8 cellular contexts compared by ENCODE assay signal in the genomic region with DNA sequence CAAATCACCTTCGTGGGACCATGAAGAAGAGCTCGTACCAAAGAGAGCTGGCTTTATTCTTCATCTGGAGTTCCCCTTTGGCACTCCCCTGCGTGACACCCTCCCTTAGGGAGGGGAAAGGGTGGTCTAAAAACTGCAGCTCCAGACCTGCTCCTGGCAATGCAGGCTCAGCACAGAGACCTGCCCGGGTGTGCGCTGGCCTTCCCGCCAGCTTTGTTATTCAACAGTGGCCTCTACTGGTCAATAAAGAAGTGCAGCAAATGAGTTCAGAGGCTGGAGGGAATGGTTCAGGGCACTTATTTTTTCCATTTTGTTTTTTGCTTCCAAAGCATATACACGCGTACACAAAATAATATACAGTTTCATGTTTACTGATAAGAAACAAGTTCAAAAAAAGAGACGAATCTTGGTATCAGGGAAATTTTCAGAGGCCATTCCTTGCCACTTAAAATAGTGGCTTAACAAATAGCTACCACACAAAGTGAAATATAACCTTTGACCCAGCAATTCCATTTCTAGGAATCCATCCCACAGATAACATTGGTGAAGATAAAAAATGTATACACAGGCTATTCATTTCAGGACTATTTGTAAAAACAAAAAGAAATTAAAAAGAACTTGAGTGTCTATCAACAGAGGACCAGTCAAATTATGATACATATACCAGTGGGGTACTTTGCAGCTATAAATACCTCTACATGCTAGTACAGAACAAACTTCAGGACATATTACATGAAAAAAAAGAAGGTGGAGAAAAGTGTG. TPM values are rescaled to one million over a fixed set of nuclear protein-coding genes. Genes with fewer than 3 reads are reported as not detected.
DNase-seq lines count a peak whose midpoint lies in the region; ATAC-seq, FAIRE-seq and TF ChIP-seq lines count a peak whose summit lies in the region.

No MANE protein-coding gene starts in this region.

- H3K36me3 ChIP-seq in mammary epithelial cell (ENCODE audit: insufficient read depth, low read length) (no peaks in the 10 kb centered on the region), keratinocyte (ENCODE audit: control insufficient read depth in 2 of 2, extremely low read depth in 1 of 2, insufficient read depth in 2 of 2, low read length in 2 of 2) (peaks cover 6 to 11% of the 10 kb centered on the region in 2 experiments)

- no peak overlapping the region for H2AFZ ChIP-seq in mammary epithelial cell (ENCODE audit: low read depth, low read length)
- H2AFZ ChIP-seq in keratinocyte (ENCODE audit: control insufficient read depth, low read length) = no peak overlapping the region

- no peak overlapping the region for H3K27ac ChIP-seq in mammary epithelial cell (ENCODE audit: insufficient read depth, low read depth, low read length)
- H3K27ac ChIP-seq in keratinocyte (ENCODE audit: control insufficient read depth, insufficient read depth, low read length) = peak overlapping the region; percentile 42

- no peaks in the 10 kb centered on the region for H3K27me3 ChIP-seq in mammary epithelial cell (ENCODE audit: insufficient read depth, low read length)
- no peaks in the 10 kb centered on the region for H3K27me3 ChIP-seq in keratinocyte (ENCODE audit: control insufficient read depth, extremely low read depth, insufficient read depth, low read length)

- BruUV-seq in mammary epithelial cell (replicated peaks; lab: Mats Ljungman, UMichigan) = no TSS peak

- H3K4me2 ChIP-seq in mammary epithelial cell (ENCODE audit: insufficient read depth, low read depth, low read length) = peak overlapping the region; percentile 16
- H3K4me2 ChIP-seq in keratinocyte (ENCODE audit: control insufficient read depth, extremely low read depth, insufficient read depth, low read depth, low read length) = no peak overlapping the region

- TF ChIP-seq CTCF in mammary epithelial cell (conservative IDR thresholded peaks at IDR 0.05 in 1 of 2, IDR thresholded peaks at IDR 0.05 in 1 of 2; ENCODE audit: extremely low read depth in 1 of 2, insufficient read depth in 1 of 2, low read depth in 1 of 2, low read length in 2 of 2) (peak; percentile 71 to 82), keratinocyte (optimal IDR thresholded peaks at IDR 0.05 in 1 of 3, IDR thresholded peaks at IDR 0.05 in 1 of 3, conservative IDR thresholded peaks at IDR 0.05 in 1 of 3; ENCODE audit: extremely low read depth in 1 of 3, insufficient read depth in 2 of 3, low read length in 3 of 3) (peak; percentile 71 to 76 (median 72))

- H3K79me2 ChIP-seq in mammary epithelial cell (ENCODE audit: insufficient read depth, low read length) (peaks cover 96% of the 10 kb centered on the region), keratinocyte (ENCODE audit: control insufficient read depth, insufficient read depth, low read length) (peaks cover 88% of the 10 kb centered on the region)

- no peak overlapping the region for H3K9ac ChIP-seq in mammary epithelial cell (ENCODE audit: insufficient read depth, low read length)
- H3K9ac ChIP-seq in keratinocyte (ENCODE audit: control insufficient read depth, extremely low read depth, insufficient read depth, low read length) = no peak overlapping the region

- dilution Hi-C loops in mammary epithelial cell (cut with HindIII; ENCODE audit: low sequenced_read_pairs) = no loop called here
- dilution Hi-C loops in keratinocyte (cut with MboI; ENCODE audit: extremely low pct_ligation_motif_present, low sequenced_read_pairs) = no loop called here

- DNase-seq in COLO829 (ENCODE audit: low spot score) (peak; percentile 78), NCI-H1694 (lab: John Stamatoyannopoulos, UW) (peak; percentile 58), T-helper 9 cell (peak; percentile 31), mammary epithelial cell (peak; percentile 51), keratinocyte (ENCODE audit: low read depth, low spot score) (no peak)
- DNase-seq in stimulated activated CD4-positive, alpha-beta T cell treated with anti-CD3 and anti-CD28 coated beads, Interleukin-4, amount 100 ng/mL, for 4 hours = peak; percentile 28 to 37

- no peaks in the 10 kb centered on the region for H4K20me1 ChIP-seq in mammary epithelial cell (ENCODE audit: insufficient read depth, low read length)
- H4K20me1 ChIP-seq in keratinocyte (ENCODE audit: control insufficient read depth, extremely low read depth, insufficient read depth, low read length) = peaks cover 12% of the 10 kb centered on the region

- in situ Hi-C loops in mammary epithelial cell (cut with MboI; ENCODE audit: low sequenced_read_pairs in 2 of 2) = loop anchor here (5.0 to 10.0 kb wide), 2 partner anchors 141 to 286 kb away; no protein-coding TSS in a partner anchor

- intact Hi-C loops in mammary epithelial cell (cut with micrococcal nuclease) = loop anchor here (1.0 to 5.0 kb wide), 4 partner anchors 40 to 491 kb away; a partner anchor contains a TSS

- CTCF ChIA-PET in mammary epithelial cell (lab: Charles Lee; ENCODE audit: low non-redundant PET) = interaction anchor here (0.5 to 1.5 kb wide), 8 partner anchors 8 to 336 kb away, joined by 3 to 21 read pairs (median 4); a partner anchor contains a TSS

- FAIRE-seq in keratinocyte (lab: Jason Lieb, UNC) = no peak

- H3K4me1 ChIP-seq in mammary epithelial cell (ENCODE audit: insufficient read depth, low read length) (peaks cover 6% of the 10 kb centered on the region), keratinocyte (ENCODE audit: control insufficient read depth, extremely low read depth, insufficient read depth, low read length) (peaks cover 8% of the 10 kb centered on the region)

- H3K4me3 ChIP-seq in mammary epithelial cell (replicated peaks in 1 of 3; ENCODE audit: insufficient read depth in 1 of 3, low read depth in 2 of 3, low read length in 3 of 3) (no peak overlapping the region), keratinocyte (ENCODE audit: control insufficient read depth in 2 of 3, extremely low read depth in 1 of 3, insufficient read depth in 2 of 3, low read depth in 1 of 3, low read length in 3 of 3) (no peak overlapping the region)

- WGBS in mammary epithelial cell (ENCODE audit: low coverage, missing lambda C conversion rate) = 23% methylated on average over 9 of the region's 9 CpGs

- H3K9me1 ChIP-seq in keratinocyte (ENCODE audit: control insufficient read depth, extremely low read depth, insufficient read depth, low read length) = no peaks in the 10 kb centered on the region

- H3K9me3 ChIP-seq in mammary epithelial cell (replicated peaks; ENCODE audit: insufficient read depth, low read length) = no peaks in the 10 kb centered on the region
- no peaks in the 10 kb centered on the region for H3K9me3 ChIP-seq in keratinocyte (ENCODE audit: control insufficient read depth, low read depth, low read length)

- ATAC-seq in GM21737 (IDR thresholded peaks at IDR 0.05; ENCODE audit: unreplicated experiment) = peak; percentile 66
- ATAC-seq in GM21447 (IDR thresholded peaks at IDR 0.05; ENCODE audit: unreplicated experiment) = no peak

RNA-seq across cellular contexts. Expression of a gene that starts 8.2 kb away (rescaled TPM):
- total RNA-seq in mammary epithelial cell = 10 to 100 TPM; 85.7 to 93.1 TPM
- polyA plus RNA-seq in mammary epithelial cell = 82.0 TPM
- 82.4 TPM for polyA minus RNA-seq in mammary epithelial cell
- polyA plus RNA-seq in keratinocyte = 82.0 to 114 TPM (median 106 TPM) in 3 replicates
- polyA plus RNA-seq in keratinocyte (2011; ENCODE audit: low read depth) = 44.9 TPM
- 65.3 and 72.5 TPM in 2 replicates for polyA plus RNA-seq in keratinocyte (2011; cell fraction: cytosol; rRNA removed)
- 241 and 269 TPM in 2 replicates for polyA plus RNA-seq in keratinocyte (2011; cell fraction: nucleus; rRNA removed)
- 51.6 and 64.6 TPM in 2 replicates for polyA plus RNA-seq in keratinocyte (2012; ENCODE audit: low replicate concordance)
- 47.3 to 114 TPM (median 111 TPM) in 3 replicates for polyA minus RNA-seq in keratinocyte
- polyA minus RNA-seq in keratinocyte (2011; cell fraction: cytosol; rRNA and poly(A)+ RNA removed) = 58.9 TPM
- 66.2 and 111 TPM in 2 replicates for polyA minus RNA-seq in keratinocyte (2011; cell fraction: nucleus; rRNA and poly(A)+ RNA removed)

RNA-seq across cellular contexts. Expression of a gene that starts 24.4 kb away (rescaled TPM):
- 10 to 100 TPM; 58.1 to 58.8 TPM for total RNA-seq in mammary epithelial cell
- polyA plus RNA-seq in mammary epithelial cell (89.6 TPM), keratinocyte (69.3 to 132 TPM (median 115 TPM) in 3 replicates)
- polyA minus RNA-seq in mammary epithelial cell (52.9 TPM), keratinocyte (62.1 to 83.9 TPM (median 66.2 TPM) in 3 replicates)
- polyA plus RNA-seq in keratinocyte (2011; ENCODE audit: low read depth) = 21.6 TPM
- 134 and 154 TPM in 2 replicates for polyA plus RNA-seq in keratinocyte (2011; cell fraction: cytosol; rRNA removed)
- polyA plus RNA-seq in keratinocyte (2011; cell fraction: nucleus; rRNA removed) = 33.1 and 37.7 TPM in 2 replicates
- polyA plus RNA-seq in keratinocyte (2012; ENCODE audit: low replicate concordance) = 51.1 and 105 TPM in 2 replicates
- 103 TPM for polyA minus RNA-seq in keratinocyte (2011; cell fraction: cytosol; rRNA and poly(A)+ RNA removed)
- 13.4 and 18.2 TPM in 2 replicates for polyA minus RNA-seq in keratinocyte (2011; cell fraction: nucleus; rRNA and poly(A)+ RNA removed)
